ENCODE assay signal across 31 cellular contexts in genomic region chr2:180307096-180307495, GRCh38.
"Had no signal": no experiment of that assay in that cellular context is flagged by ENCODE, and none has a peak within 500 bp of the region (broad histone marks: within the 10 kb centered on the region; RNA-seq: fewer than 3 reads in every experiment).

No MANE protein-coding gene starts in this region.

- DNase-seq: activated CD4-positive, alpha-beta T cell treated with anti-CD3 and anti-CD28 coated beads for 1 hour; activated CD4-positive, alpha-beta T cell treated with anti-CD3 and anti-CD28 coated beads for 4 hours; activated CD4-positive, alpha-beta T cell treated with anti-CD3 and anti-CD28 coated beads, Interleukin-2, amount 50 U/mL, for 1 hour; activated CD4-positive, alpha-beta T cell treated with anti-CD3 and anti-CD28 coated beads, Interleukin-2, amount 50 U/mL, for 48 hours; activated CD8-positive, alpha-beta memory T cell treated with anti-CD3 and anti-CD28 coated beads for 24 hours; activated CD8-positive, alpha-beta T cell treated with anti-CD3 and anti-CD28 coated beads for 36 hours; activated effector memory CD4-positive, alpha-beta T cell treated with Interleukin-2 at 50 U/mL for 16 hours; activated gamma-delta T cell treated with Interleukin-2 at 50 U/mL for 16 hours; activated naive CD4-positive, alpha-beta T cell treated with anti-CD3 and anti-CD28 coated beads, Interleukin-2, amount 50 U/mL, for 16 hours; activated naive CD4-positive, alpha-beta T cell treated with Interleukin-2 at 50 U/mL for 16 hours; activated T-cell treated with anti-CD3 and anti-CD28 coated beads, Interleukin-2, amount 50 U/mL, for 4 hours; amniotic stem cell; anterior cingulate cortex; brain microvascular endothelial cell; dorsolateral prefrontal cortex; effector memory CD4-positive, alpha-beta T cell; endodermal cell; erythroblast; foreskin keratinocyte; gastrocnemius medialis; glutamatergic neuron; heart left ventricle; T-helper 2 cell had no signal

- H3K4me3 Mint-ChIP-seq: activated CD8-positive, alpha-beta T cell treated with anti-CD3 and anti-CD28 coated beads for 36 hours; activated naive CD8-positive, alpha-beta T cell; activated T-cell treated with anti-CD3 and anti-CD28 coated beads, Interleukin-2, amount 50 U/mL, for 4 hours; activated T-helper 17 cell treated with anti-CD3 and anti-CD28 coated beads, Interleukin-2, amount 50 U/mL, for 72 hours; central memory CD8-positive, alpha-beta T cell; dendritic cell treated with granulocyte-macrophage colony-stimulating factor and Interleukin-4, amounts not matched to agents 40 ng/mL and 50 ng/mL, for 4 days; endodermal cell; WTC11 had no signal

- H3K27me3 Mint-ChIP-seq: activated CD8-positive, alpha-beta T cell treated with anti-CD3 and anti-CD28 coated beads for 36 hours; activated naive CD8-positive, alpha-beta T cell; activated T-helper 17 cell treated with anti-CD3 and anti-CD28 coated beads, Interleukin-2, amount 50 U/mL, for 72 hours; dendritic cell treated with granulocyte-macrophage colony-stimulating factor and Interleukin-4, amounts not matched to agents 40 ng/mL and 50 ng/mL, for 4 days had no signal

- H3K9me3 ChIP-seq: esophagus muscularis mucosa, gastrocnemius medialis, heart left ventricle had no signal

- ATAC-seq: activated CD8-positive, alpha-beta T cell treated with anti-CD3 and anti-CD28 coated beads for 36 hours; activated T-cell treated with anti-CD3 and anti-CD28 coated beads, Interleukin-2, amount 50 U/mL, for 4 hours; activated T-helper 17 cell treated with anti-CD3 and anti-CD28 coated beads, Interleukin-2, amount 50 U/mL, for 72 hours; foreskin keratinocyte; gastrocnemius medialis; heart left ventricle; WTC11 had no signal

- H3K4me3 ChIP-seq: coronary artery, dorsolateral prefrontal cortex, esophagus muscularis mucosa, gastrocnemius medialis, heart left ventricle had no signal

- H3K4me1 Mint-ChIP-seq: activated T-helper 17 cell treated with anti-CD3 and anti-CD28 coated beads, Interleukin-2, amount 50 U/mL, for 72 hours; central memory CD8-positive, alpha-beta T cell; endodermal cell; WTC11 had no signal

- H3K36me3 Mint-ChIP-seq: activated naive CD8-positive, alpha-beta T cell; WTC11 had no signal

- H3K27me3 ChIP-seq: brain microvascular endothelial cell, dorsolateral prefrontal cortex, esophagus muscularis mucosa, foreskin keratinocyte, gastrocnemius medialis, heart left ventricle had no signal

- H3K9me3 Mint-ChIP-seq: activated CD8-positive, alpha-beta T cell treated with anti-CD3 and anti-CD28 coated beads for 36 hours; activated T-cell treated with anti-CD3 and anti-CD28 coated beads, Interleukin-2, amount 50 U/mL, for 4 hours; activated T-helper 17 cell treated with anti-CD3 and anti-CD28 coated beads, Interleukin-2, amount 50 U/mL, for 72 hours; central memory CD8-positive, alpha-beta T cell; dendritic cell treated with granulocyte-macrophage colony-stimulating factor and Interleukin-4, amounts not matched to agents 40 ng/mL and 50 ng/mL, for 4 days; WTC11 had no signal

- H3K36me3 ChIP-seq: brain microvascular endothelial cell, esophagus muscularis mucosa, gastrocnemius medialis, heart left ventricle had no signal

- H3K27ac Mint-ChIP-seq: activated CD8-positive, alpha-beta T cell treated with anti-CD3 and anti-CD28 coated beads for 36 hours; activated naive CD8-positive, alpha-beta T cell; activated T-helper 17 cell treated with anti-CD3 and anti-CD28 coated beads, Interleukin-2, amount 50 U/mL, for 72 hours; dendritic cell treated with granulocyte-macrophage colony-stimulating factor and Interleukin-4, amounts not matched to agents 40 ng/mL and 50 ng/mL, for 4 days; endodermal cell; WTC11 had no signal

- H3K4me1 ChIP-seq: esophagus muscularis mucosa, foreskin keratinocyte, gastrocnemius medialis, heart left ventricle had no signal

- H3K27ac ChIP-seq: brain microvascular endothelial cell, coronary artery, dorsolateral prefrontal cortex, esophagus muscularis mucosa, foreskin keratinocyte, gastrocnemius medialis, heart left ventricle, VCaP had no signal
